Comparison of ENCODE assay signal across 32 cellular contexts in the genomic region with DNA sequence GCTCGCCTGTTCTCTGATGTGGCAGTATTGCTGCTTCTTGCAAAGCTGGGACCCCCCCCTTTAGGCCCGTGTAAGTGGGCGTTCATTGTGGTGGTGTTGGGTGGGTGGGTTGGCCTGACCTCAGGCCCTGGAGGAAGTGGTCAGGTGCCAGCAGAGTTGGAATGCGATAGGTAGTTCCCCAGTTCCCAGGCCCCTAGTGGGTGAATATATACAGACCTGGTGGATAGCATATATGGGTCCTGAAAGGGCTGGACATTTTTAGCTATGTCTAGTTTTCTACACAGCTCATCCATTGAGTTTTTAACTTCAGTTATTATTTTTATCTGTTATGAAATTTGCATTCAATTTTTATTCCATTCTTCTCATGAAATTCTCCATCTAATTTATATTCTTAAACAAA. TPM values are rescaled to one million over a fixed set of nuclear protein-coding genes. Genes with fewer than 3 reads are reported as not detected.
"Had no signal": no experiment of that assay in that cellular context is flagged by ENCODE, and none has a peak within 500 bp of the region (broad histone marks: within the 10 kb centered on the region; RNA-seq: fewer than 3 reads in every experiment).

No MANE protein-coding gene starts in this region.

- ATAC-seq: activated T-cell treated with anti-CD3 and anti-CD28 coated beads, Interleukin-2, amount 50 U/mL, for 72 hours; activated T-helper 17 cell treated with anti-CD3 and anti-CD28 coated beads, Interleukin-2, amount 50 U/mL, for 72 hours had no signal

- H3K9me3 ChIP-seq: ascending aorta, breast epithelium had no signal

- H3K9me3 Mint-ChIP-seq: activated B cell treated with CpG ODN at 0.5 μM for 24 hours; activated CD4-positive, alpha-beta memory T cell treated with anti-CD3 and anti-CD28 coated beads for 36 hours; activated naive CD8-positive, alpha-beta T cell treated with anti-CD3 and anti-CD28 coated beads, Interleukin-2, amount 10 ng/mL, durations not matched to agents 7 days and 5 days; activated T-cell treated with anti-CD3 and anti-CD28 coated beads, Interleukin-2, amount 50 U/mL, for 72 hours; activated T-helper 17 cell treated with anti-CD3 and anti-CD28 coated beads, Interleukin-2, amount 50 U/mL, for 72 hours had no signal

- DNase-seq: activated B cell treated with CpG ODN at 0.5 μM for 24 hours; activated CD4-positive, alpha-beta memory T cell treated with anti-CD3 and anti-CD28 coated beads for 36 hours; activated CD4-positive, alpha-beta T cell treated with anti-CD3 and anti-CD28 coated beads for 4 hours; activated CD4-positive, alpha-beta T cell treated with anti-CD3 and anti-CD28 coated beads, Interleukin-2, amount 50 U/mL, for 1 hour; activated CD4-positive, CD25-positive, alpha-beta regulatory T cell treated with anti-CD3 and anti-CD28 coated beads, Interleukin-2, amount 50 U/mL, for 72 hours; activated effector memory CD4-positive, alpha-beta T cell treated with anti-CD3 and anti-CD28 coated beads, Interleukin-2, amount 50 U/mL, for 16 hours; activated naive CD4-positive, alpha-beta T cell; activated naive CD4-positive, alpha-beta T cell treated with anti-CD3 and anti-CD28 coated beads, Interleukin-2, amount 50 U/mL, for 16 hours; activated naive CD8-positive, alpha-beta T cell treated with anti-CD3 and anti-CD28 coated beads, Interleukin-2, amount 10 ng/mL, durations not matched to agents 7 days and 5 days; activated T-cell treated with anti-CD3 and anti-CD28 coated beads, Interleukin-2, amount 50 U/mL, for 1 hour; activated T-cell treated with anti-CD3 and anti-CD28 coated beads, Interleukin-2, amount 50 U/mL, for 72 hours; amygdala; NCI-H1092 treated with DMSO at 0.1 percent for 48 hours; NCI-H1417; NCI-H187 treated with DMSO at 0.1 percent for 48 hours; NCI-H2081; NCI-H226; NCI-H446 treated with DMSO at 0.1 percent for 48 hours; NCI-H524; OCI-M1; Right ventricle myocardium superior; SW 1271; T-helper 1 cell; T-helper 2 cell; T-helper 9 cell had no signal

- H3K36me3 Mint-ChIP-seq: activated CD4-positive, alpha-beta memory T cell treated with anti-CD3 and anti-CD28 coated beads for 36 hours; activated naive CD8-positive, alpha-beta T cell treated with anti-CD3 and anti-CD28 coated beads, Interleukin-2, amount 10 ng/mL, durations not matched to agents 7 days and 5 days had no signal

- H3K4me3 ChIP-seq: ascending aorta, breast epithelium had no signal

- H3K4me3 Mint-ChIP-seq: activated B cell treated with CpG ODN at 0.5 μM for 24 hours; activated CD4-positive, alpha-beta memory T cell treated with anti-CD3 and anti-CD28 coated beads for 36 hours; activated naive CD8-positive, alpha-beta T cell treated with anti-CD3 and anti-CD28 coated beads, Interleukin-2, amount 10 ng/mL, durations not matched to agents 7 days and 5 days; activated T-cell treated with anti-CD3 and anti-CD28 coated beads, Interleukin-2, amount 50 U/mL, for 72 hours; activated T-helper 17 cell treated with anti-CD3 and anti-CD28 coated beads, Interleukin-2, amount 50 U/mL, for 72 hours had no signal

- H3K27ac ChIP-seq: ascending aorta, breast epithelium, VCaP had no signal

- H3K27me3 ChIP-seq: ascending aorta, breast epithelium had no signal

- H3K4me1 ChIP-seq: ascending aorta, breast epithelium had no signal

- H3K36me3 ChIP-seq: ascending aorta, breast epithelium had no signal

- H3K4me1 Mint-ChIP-seq: activated B cell treated with CpG ODN at 0.5 μM for 24 hours; activated naive CD8-positive, alpha-beta T cell treated with anti-CD3 and anti-CD28 coated beads, Interleukin-2, amount 10 ng/mL, durations not matched to agents 7 days and 5 days; activated T-helper 17 cell treated with anti-CD3 and anti-CD28 coated beads, Interleukin-2, amount 50 U/mL, for 72 hours had no signal

- H3K27ac Mint-ChIP-seq: activated B cell treated with CpG ODN at 0.5 μM for 24 hours; activated CD4-positive, alpha-beta memory T cell treated with anti-CD3 and anti-CD28 coated beads for 36 hours; activated naive CD8-positive, alpha-beta T cell treated with anti-CD3 and anti-CD28 coated beads, Interleukin-2, amount 10 ng/mL, durations not matched to agents 7 days and 5 days; activated T-cell treated with anti-CD3 and anti-CD28 coated beads, Interleukin-2, amount 50 U/mL, for 72 hours; activated T-helper 17 cell treated with anti-CD3 and anti-CD28 coated beads, Interleukin-2, amount 50 U/mL, for 72 hours had no signal

RNA-seq across cellular contexts. Expression of a gene that starts 35.8 kb away (rescaled TPM):
- total RNA-seq: activated B cell treated with CpG ODN at 0.5 μM for 24 hours; activated CD4-positive, alpha-beta memory T cell treated with anti-CD3 and anti-CD28 coated beads for 36 hours; activated CD8-positive, alpha-beta memory T cell treated with anti-CD3 and anti-CD28 coated beads for 36 hours; activated naive CD8-positive, alpha-beta T cell treated with anti-CD3 and anti-CD28 coated beads, Interleukin-2, amount 10 ng/mL, durations not matched to agents 7 days and 5 days; activated T-cell treated with anti-CD3 and anti-CD28 coated beads, Interleukin-2, amount 50 U/mL, for 72 hours; activated T-helper 17 cell treated with anti-CD3 and anti-CD28 coated beads, Interleukin-2, amount 50 U/mL, for 72 hours; ascending aorta; cardiac septum; M059J; Right ventricle myocardium superior had no signal
